In the genomic region with DNA sequence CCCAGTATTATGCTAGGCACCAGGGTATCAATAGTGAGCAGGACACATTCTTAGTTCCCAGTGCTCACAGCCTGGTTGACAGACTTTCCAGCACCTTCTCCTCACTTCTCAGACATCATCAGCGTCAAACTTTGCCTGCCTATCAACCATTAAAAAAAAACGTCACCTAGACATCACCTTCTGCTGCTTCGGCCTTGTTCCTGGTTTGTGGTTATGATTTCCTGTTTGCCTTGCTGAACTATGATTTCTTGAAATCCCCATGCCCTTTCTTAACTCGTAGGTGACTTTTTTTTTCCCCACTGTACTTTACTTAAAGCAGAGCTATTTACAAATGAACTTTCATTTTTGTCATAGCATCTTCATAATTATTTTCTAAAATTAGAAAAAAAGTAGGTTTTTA, we compare ENCODE assay signal across 9 cellular contexts.
A peak's percentile ranks its signal among the peaks of the same experiment; 100 is the strongest.
DNase-seq lines count a peak whose midpoint lies in the region; ATAC-seq and TF ChIP-seq lines count a peak whose summit lies in the region.
"Had no signal": no experiment of that assay in that cellular context is flagged by ENCODE, and none has a peak within 500 bp of the region (broad histone marks: within the 10 kb centered on the region; RNA-seq: fewer than 3 reads in every experiment).

No MANE protein-coding gene starts in this region.

- 46 to 50% methylated on average over 4 of the region's 4 CpGs for WGBS in transverse colon (ENCODE audit: low coverage in 1 of 2), 2 donors

- H3K27me3 ChIP-seq in transverse colon: no peaks in the 10 kb centered on the region

- intact Hi-C loops in transverse colon (cut with DNase I; ENCODE audit: low total_unique reads): no loop called here

- DNase-seq in T-helper 1 cell (peak; percentile 28 to 88 (median 54)), germinal center (ENCODE audit: low spot score) (peak; percentile 57), AG08396 (ENCODE audit: low spot score) (no peak), transverse colon (no peak), superior temporal gyrus (ENCODE audit: extremely low spot score) (no peak), NCI-H526 (lab: John Stamatoyannopoulos, UW) (no peak)

- in situ Hi-C loops in transverse colon (cut with MboI; ENCODE audit: low pct_ligation_motif_present in 1 of 4, low pct_unique_long_range_greater_than_20kb in 1 of 4, low sequenced_read_pairs in 3 of 4): no loop called here

- ATAC-seq in GM19025 (IDR thresholded peaks at IDR 0.05; ENCODE audit: low read depth, unreplicated experiment): peak; percentile 78
- ATAC-seq in HG02970 (IDR thresholded peaks at IDR 0.05; ENCODE audit: low FRiP score, unreplicated experiment): peak; percentile 88
- ATAC-seq: Panc1 had no signal

- no peaks in the 10 kb centered on the region for H3K9me3 ChIP-seq in transverse colon

- peaks cover 0 to 8% (median 0%) of the 10 kb centered on the region in 4 donors for H3K4me1 ChIP-seq in transverse colon

- no peak overlapping the region for H3K4me3 ChIP-seq in transverse colon

- H3K27ac ChIP-seq in transverse colon: no peak overlapping the region

- no peak for TF ChIP-seq CTCF in transverse colon (IDR thresholded peaks at IDR 0.05)

- no peak for TF ChIP-seq POLR2A in transverse colon (IDR thresholded peaks at IDR 0.05)

- TF ChIP-seq EP300 in transverse colon (IDR thresholded peaks at IDR 0.05; ENCODE audit: low read depth): no peak

- H3K36me3 ChIP-seq in transverse colon: no peaks in the 10 kb centered on the region

Comparison
In these comparisons a context has a peak if more than half of its experiments do, and no peak if none do; other contexts are left out.
1. DNase-seq: peak in T-helper 1 cell (5 of 5) and germinal center (single experiment); none in AG08396 (single experiment), transverse colon (single experiment), superior temporal gyrus (single experiment) and NCI-H526 (0 of 2).